ENCODE assay signal across 19 cellular contexts in genomic region chr9:133636902-133637301, GRCh38. TPM values are rescaled to one million over a fixed set of nuclear protein-coding genes. Genes with fewer than 3 reads are reported as not detected.
DNase-seq lines count a peak whose midpoint lies in the region; ATAC-seq and TF ChIP-seq lines count a peak whose summit lies in the region.
"Had no signal": no experiment of that assay in that cellular context is flagged by ENCODE, and none has a peak within 500 bp of the region (broad histone marks: within the 10 kb centered on the region; RNA-seq: fewer than 3 reads in every experiment).

No MANE protein-coding gene starts in this region.

- no peaks in the 10 kb centered on the region for H3K9me3 ChIP-seq in SK-N-SH
- H3K9me3 ChIP-seq in BE2C, result no peaks in the 10 kb centered on the region
- H3K9me3 ChIP-seq in neuronal stem cell (replicated peaks in 1 of 2; ENCODE audit: control insufficient read depth in 2 of 2, insufficient read depth in 1 of 2, low read depth in 1 of 2, low read length in 2 of 2), result no peaks in the 10 kb centered on the region
- H3K9me3 ChIP-seq: A549; BLaER1 treated with 17β-estradiol and CSF1 and Interleukin-3, amounts not matched to agents 10 nM and 100 nM had no signal

- ATAC-seq in SK-N-SH treated with all-trans-retinoic acid at 6 μM for 48 hours (no peak), HG03442 (IDR thresholded peaks at IDR 0.05; ENCODE audit: unreplicated experiment) (no peak)
- ATAC-seq: CD8-positive, alpha-beta T cell had no signal

- H3K36me3 Mint-ChIP-seq in glutamatergic neuron (ENCODE audit: unreplicated experiment), result no peaks in the 10 kb centered on the region
- H3K36me3 Mint-ChIP-seq: CD8-positive, alpha-beta T cell; IgD-negative memory B cell had no signal

- H3K9ac ChIP-seq in SK-N-SH (no peak overlapping the region), neuronal stem cell (ENCODE audit: low read depth, low read length, poor library complexity) (no peak overlapping the region)
- H3K9ac ChIP-seq: BLaER1 treated with 17β-estradiol and CSF1 and Interleukin-3, amounts not matched to agents 10 nM and 100 nM; GM23248 had no signal

- H3K36me3 ChIP-seq in SK-N-SH (replicated peaks in 1 of 2; ENCODE audit: control insufficient read depth in 1 of 2, insufficient read depth in 2 of 2, low read length in 1 of 2) (peaks cover 0 to 4% of the 10 kb centered on the region in 2 experiments), BE2C (peaks cover 31% of the 10 kb centered on the region), neuronal stem cell (replicated peaks in 1 of 2; ENCODE audit: control insufficient read depth in 2 of 2, insufficient read depth in 2 of 2, low read length in 2 of 2) (no peaks in the 10 kb centered on the region)
- H3K36me3 ChIP-seq: BLaER1 treated with 17β-estradiol and CSF1 and Interleukin-3, amounts not matched to agents 10 nM and 100 nM had no signal

- H2BK15ac ChIP-seq in neuronal stem cell (ENCODE audit: low read length), result peak overlapping the region; percentile 91

- H3K27ac Mint-ChIP-seq in glutamatergic neuron (ENCODE audit: unreplicated experiment), result peak overlapping the region; percentile 7
- H3K27ac Mint-ChIP-seq: CD8-positive, alpha-beta T cell; IgD-negative memory B cell had no signal

- no peak for TF ChIP-seq EP300 in SK-N-SH (IDR thresholded peaks at IDR 0.05; ENCODE audit: borderline replicate concordance in 1 of 2, low read depth in 1 of 2, low read length in 1 of 2)

- peaks cover 48% of the 10 kb centered on the region for H3K27me3 ChIP-seq in SK-N-SH (ENCODE audit: insufficient read depth)
- no peaks in the 10 kb centered on the region for H3K27me3 ChIP-seq in BE2C
- peaks cover 0 to 18% (median 0%) of the 10 kb centered on the region in 3 experiments for H3K27me3 ChIP-seq in neuronal stem cell (ENCODE audit: control insufficient read depth in 3 of 3, insufficient read depth in 3 of 3, low read depth in 1 of 3, low read length in 3 of 3)

- H3K4me1 ChIP-seq in SK-N-SH (ENCODE audit: control insufficient read depth in 1 of 2, insufficient read depth in 2 of 2, low read depth in 1 of 2, low read length in 1 of 2), result peaks cover 0 to 71% of the 10 kb centered on the region in 2 experiments; a peak in 2 of 4 replicates
- peaks cover 49% of the 10 kb centered on the region for H3K4me1 ChIP-seq in BE2C
- peaks cover 33 to 37% of the 10 kb centered on the region in 2 donors for H3K4me1 ChIP-seq in neuronal stem cell (ENCODE audit: control insufficient read depth in 2 of 2, insufficient read depth in 1 of 2, low read depth in 1 of 2, low read length in 2 of 2)
- H3K4me1 ChIP-seq: A549 had no signal

- WGBS in SK-N-SH (ENCODE audit: low lambda C conversion rate), result 30% methylated on average over 10 of the region's 12 CpGs
- WGBS in neuronal stem cell (ENCODE audit: extremely low coverage in 2 of 2, insufficient read length in 2 of 2, insufficient replicate concordance in 1 of 2), 2 donors, result no CpG with 5 or more reads among the region's 12 CpGs

- H3K18ac ChIP-seq in neuronal stem cell (ENCODE audit: low read length), result peak overlapping the region; percentile 80

- H2BK12ac ChIP-seq in neuronal stem cell (ENCODE audit: low read length), result no peak overlapping the region

- no peaks in the 10 kb centered on the region for H3K79me1 ChIP-seq in neuronal stem cell (ENCODE audit: low read depth, low read length)

- no peak overlapping the region for H2AFZ ChIP-seq in SK-N-SH (ENCODE audit: low read depth)
- H2AFZ ChIP-seq in neuronal stem cell (ENCODE audit: low read length), result no peak overlapping the region
- H2AFZ ChIP-seq: GM23248 had no signal

- H3K14ac ChIP-seq in neuronal stem cell (ENCODE audit: low read length), result peak overlapping the region; percentile 92

- H2AK5ac ChIP-seq in neuronal stem cell (ENCODE audit: low read depth, low read length), result peak overlapping the region; percentile 76

- H3K9me3 Mint-ChIP-seq in glutamatergic neuron (ENCODE audit: unreplicated experiment), result peaks cover 18% of the 10 kb centered on the region
- H3K9me3 Mint-ChIP-seq: CD8-positive, alpha-beta T cell; IgD-negative memory B cell had no signal

- TF ChIP-seq CTCF in SK-N-SH (IDR thresholded peaks at IDR 0.05) (no peak), BE2C (IDR thresholded peaks at IDR 0.05; ENCODE audit: low read depth, low read length) (no peak), glutamatergic neuron (IDR thresholded peaks at IDR 0.05; ENCODE audit: partially characterized antibody, unreplicated experiment) (no peak)

- H3K23ac ChIP-seq in neuronal stem cell (ENCODE audit: low read depth, low read length, poor library complexity), result no peak overlapping the region

- H3K27ac ChIP-seq in SK-N-SH (ENCODE audit: low read depth in 2 of 2, low read length in 1 of 2) (peak overlapping the region in 1 of 2 experiments; percentile 100; a peak in 2 of 4 replicates), neuronal stem cell (replicated peaks; ENCODE audit: low read length) (no peak overlapping the region)
- H3K27ac ChIP-seq: 22Rv1; A549; BLaER1 treated with 17β-estradiol and CSF1 and Interleukin-3, amounts not matched to agents 10 nM and 100 nM; GM23248 had no signal

- H3F3A ChIP-seq in SK-N-SH (replicated peaks; ENCODE audit: insufficient read depth), result no peaks in the 10 kb centered on the region

- H4K8ac ChIP-seq in neuronal stem cell (ENCODE audit: low read depth, low read length), result no peak overlapping the region

- no peaks in the 10 kb centered on the region for H3K79me2 ChIP-seq in SK-N-SH (ENCODE audit: insufficient read depth)

- H4K91ac ChIP-seq in neuronal stem cell (ENCODE audit: low read depth, low read length, poor library complexity), result peak overlapping the region; percentile 79

- no peak overlapping the region for H3K4me2 ChIP-seq in SK-N-SH
- H3K4me2 ChIP-seq in neuronal stem cell (ENCODE audit: insufficient read depth, low read length, poor library complexity, severe bottlenecking), result no peak overlapping the region
- H3K4me2 ChIP-seq: A549 had no signal

- H3K9me2 ChIP-seq in SK-N-SH, result no peaks in the 10 kb centered on the region

- H3K27me3 Mint-ChIP-seq in glutamatergic neuron (ENCODE audit: unreplicated experiment), result peaks cover 32% of the 10 kb centered on the region

- peaks cover 48% of the 10 kb centered on the region for H3K4me1 Mint-ChIP-seq in glutamatergic neuron (ENCODE audit: low read depth, unreplicated experiment)

- H2BK5ac ChIP-seq in neuronal stem cell (ENCODE audit: low read length), result no peak overlapping the region

- no peaks in the 10 kb centered on the region for H4K20me1 ChIP-seq in SK-N-SH (ENCODE audit: insufficient read depth)

- CTCF ChIA-PET in SK-N-SH (lab: Yijun Ruan, JAX), result interaction anchor here (1.0 to 4.3 kb wide), 10 partner anchors 11 to 150 kb away, joined by 3 to 26 read pairs (median 4); partner anchors contain the start of gene ADAMTSL2

- no peak for TF ChIP-seq RAD21 in SK-N-SH (IDR thresholded peaks at IDR 0.05; ENCODE audit: low read length)

- peak; percentile 41 for DNase-seq in SK-N-SH
- DNase-seq in BE2C, result no peak
- no peak for DNase-seq in glutamatergic neuron
- DNase-seq in neuronal stem cell (ENCODE audit: low spot score), result no peak
- no peak for DNase-seq in activated CD8-positive, alpha-beta memory T cell treated with anti-CD3 and anti-CD28 coated beads, Interleukin-2, amount 50 U/mL, for 4 hours
- DNase-seq: AML-193; Calu3; CD8-positive, alpha-beta T cell; DMS79 treated with DMSO at 0.1 percent for 48 hours; GF-D8; GM23248; HCEC 1CT had no signal

- H3K4me3 Mint-ChIP-seq in glutamatergic neuron (ENCODE audit: unreplicated experiment), result no peak overlapping the region
- H3K4me3 Mint-ChIP-seq: CD8-positive, alpha-beta T cell; IgD-negative memory B cell had no signal

- H2BK120ac ChIP-seq in neuronal stem cell (ENCODE audit: low read depth, low read length), result no peak overlapping the region

- peak overlapping the region in 1 of 2 experiments; percentile 64; a peak in 2 of 4 replicates for H3K4me3 ChIP-seq in SK-N-SH (ENCODE audit: low read depth in 2 of 2, low read length in 1 of 2)
- H3K4me3 ChIP-seq in BE2C (ENCODE audit: low read depth, low read length), result peak overlapping the region; percentile 80
- H3K4me3 ChIP-seq in neuronal stem cell (ENCODE audit: low read length in 2 of 2), result no peak overlapping the region
- H3K4me3 ChIP-seq: A549; BLaER1 treated with 17β-estradiol and CSF1 and Interleukin-3, amounts not matched to agents 10 nM and 100 nM; GM23248 had no signal

- POLR2A ChIA-PET in SK-N-SH (lab: Yijun Ruan, JAX), result interaction anchor here (0.9 to 16.4 kb wide), 19 partner anchors 8 to 105 kb away, joined by 3 to 261 read pairs (median 13); partner anchors contain the start of genes ADAMTSL2 and FAM163B

- H3K4ac ChIP-seq in neuronal stem cell (ENCODE audit: low read length), result no peak overlapping the region

TF ChIP-seq in SK-N-SH, 30 proteins besides CTCF, POLR2A, EP300 and RAD21 (continues in another document):
- no peak for TF ChIP-seq USF2 (IDR thresholded peaks at IDR 0.05; ENCODE audit: borderline replicate concordance, low read depth, low read length)

TF ChIP-seq in SK-N-SH treated with all-trans-retinoic acid at 6 μM for 48 hours, 23 proteins besides CTCF, POLR2A, EP300 and RAD21 (continues in another document):
- TF ChIP-seq ISL1 (CRISPR knock-in tag; IDR thresholded peaks at IDR 0.05), result no peak
- no peak for TF ChIP-seq ESRRG (CRISPR knock-in tag; IDR thresholded peaks at IDR 0.05)

RNA-seq across cellular contexts. Expression of gene DBH, which starts 0.7 kb away (rescaled TPM):
- polyA plus RNA-seq in SK-N-SH (2012; rRNA removed), result 0.92 and 1.2 TPM in 2 replicates
- polyA plus RNA-seq in SK-N-SH (2012; cell fraction: cytosol; rRNA removed), result 1.5 and 3.8 TPM in 2 replicates
- polyA plus RNA-seq in SK-N-SH (2012; cell fraction: nucleus; rRNA removed), result 1.5 and 2.0 TPM in 2 replicates
- polyA plus RNA-seq in BE2C (2012; ENCODE audit: insufficient read depth, insufficient read length, low read depth), result 42.7 TPM
- 1.8 TPM for total RNA-seq in glutamatergic neuron (ENCODE audit: unreplicated experiment)
- not detected for polyA plus RNA-seq in neuronal stem cell (2013, experiment 1 of 2)
- not detected for polyA plus RNA-seq in neuronal stem cell (2013, experiment 2 of 2)
- total RNA-seq: Calu3, GM23248, HepG2 had no signal
- polyA plus RNA-seq: A549, GM23248, HepG2, IgD-negative memory B cell had no signal

RNA-seq across cellular contexts. Expression of gene FAM163B, which starts 27.7 kb away (rescaled TPM):
- polyA plus RNA-seq in SK-N-SH (2012; rRNA removed), result 0.05 and 0.15 TPM in 2 replicates
- polyA plus RNA-seq in SK-N-SH (2012; cell fraction: cytosol; rRNA removed), result 0.12 and 0.16 TPM in 2 replicates
- 0.21 and 0.36 TPM in 2 replicates for polyA plus RNA-seq in SK-N-SH (2012; cell fraction: nucleus; rRNA removed)
- 8.5 TPM for polyA plus RNA-seq in BE2C (2012; ENCODE audit: insufficient read depth, insufficient read length, low read depth)
- 0.51 TPM for total RNA-seq in glutamatergic neuron (ENCODE audit: unreplicated experiment)
- 0.18 TPM for polyA plus RNA-seq in neuronal stem cell (2013, experiment 1 of 2)
- polyA plus RNA-seq in neuronal stem cell (2013, experiment 2 of 2), result 0.12 TPM
- total RNA-seq: Calu3; CD8-positive, alpha-beta T cell; GM23248; HepG2 had no signal
- polyA plus RNA-seq: A549, GM23248, HepG2, IgD-negative memory B cell had no signal
